Comparison of ENCODE assay signal across 8 cellular contexts in the genomic region with DNA sequence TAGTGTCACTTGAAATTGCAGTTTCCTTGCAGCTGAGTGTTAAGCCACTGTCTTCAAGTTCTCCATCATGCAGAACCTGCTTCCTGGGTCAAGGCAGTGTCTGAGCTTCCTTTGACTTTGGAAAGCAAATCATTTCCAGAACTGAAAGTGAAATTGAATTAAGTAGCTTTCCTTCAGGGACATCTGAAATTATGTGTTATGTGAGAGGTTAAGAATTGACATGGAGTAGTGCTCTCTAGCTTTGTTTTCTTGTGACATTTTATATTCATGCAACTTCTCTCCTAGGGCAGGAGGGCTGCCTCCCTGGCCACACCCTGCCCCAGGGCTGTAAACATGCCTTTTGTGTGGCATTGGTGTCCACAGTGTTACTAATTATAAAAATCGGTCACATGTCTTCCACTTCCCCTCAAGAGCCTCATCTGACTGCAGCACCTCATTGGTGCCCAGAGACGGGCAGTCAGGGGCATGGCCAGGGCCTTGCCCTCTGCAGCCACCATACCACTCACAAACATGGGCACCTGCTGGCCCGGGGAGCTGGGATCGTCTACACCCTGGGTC. TPM values are rescaled to one million over a fixed set of nuclear protein-coding genes. Genes with fewer than 3 reads are reported as not detected.
DNase-seq lines count a peak whose midpoint lies in the region; ATAC-seq and TF ChIP-seq lines count a peak whose summit lies in the region.

No MANE protein-coding gene starts in this region.

- H2AFZ ChIP-seq in OCI-LY1 (ENCODE audit: low read length), result no peak overlapping the region
- H2AFZ ChIP-seq in smooth muscle cell (ENCODE audit: low read depth), result no peak overlapping the region

- ATAC-seq in HG03039 (IDR thresholded peaks at IDR 0.05; ENCODE audit: unreplicated experiment) (peak; percentile 52), aorta (ENCODE audit: low FRiP score) (peak; percentile 57)

- peaks cover 73% of the 10 kb centered on the region for H3K4me1 Mint-ChIP-seq in activated naive CD4-positive, alpha-beta T cell treated with anti-CD3 and anti-CD28 coated beads, Interleukin-2, amount 50 U/mL, for 24 hours

- DNase-seq in activated naive CD4-positive, alpha-beta T cell treated with Interleukin-2 at 50 U/mL for 16 hours, result no peak
- no peak for DNase-seq in right atrium auricular region (ENCODE audit: low spot score)
- DNase-seq in aorta, result peak in 1 of 2 donors; percentile 51
- DNase-seq in NCI-H1436 treated with DMSO at 0.1 percent for 48 hours (lab: John Stamatoyannopoulos, UW), result no peak
- no peak for DNase-seq in smooth muscle cell (lab: John Stamatoyannopoulos, UW; ENCODE audit: unreplicated experiment)

- H3K27me3 ChIP-seq in OCI-LY1 (ENCODE audit: insufficient read depth, low read length) (no peaks in the 10 kb centered on the region), right atrium auricular region (no peaks in the 10 kb centered on the region), aorta (ENCODE audit: control insufficient read depth in 1 of 2, insufficient read depth in 2 of 2, low read length in 1 of 2) (no peaks in the 10 kb centered on the region), smooth muscle cell (ENCODE audit: low read depth) (no peaks in the 10 kb centered on the region)

- H3F3A ChIP-seq in OCI-LY1 (ENCODE audit: insufficient read depth, low read length), result no peaks in the 10 kb centered on the region
- no peaks in the 10 kb centered on the region for H3F3A ChIP-seq in smooth muscle cell (ENCODE audit: low read depth)

- H3K4me3 Mint-ChIP-seq in activated naive CD4-positive, alpha-beta T cell treated with anti-CD3 and anti-CD28 coated beads, Interleukin-2, amount 50 U/mL, for 24 hours, result peak overlapping the region; percentile 44

- peak overlapping the region; percentile 17 for H3K27ac ChIP-seq in OCI-LY1 (ENCODE audit: low read depth, low read length, poor library complexity, severe bottlenecking)
- H3K27ac ChIP-seq in right atrium auricular region, result peak overlapping the region; percentile 52 to 82
- H3K27ac ChIP-seq in aorta (ENCODE audit: low read depth in 1 of 2, low read length in 2 of 2), result no peak overlapping the region
- H3K27ac ChIP-seq in smooth muscle cell (ENCODE audit: low read depth), result no peak overlapping the region

- peaks cover 50% of the 10 kb centered on the region for H3K4me1 ChIP-seq in OCI-LY1 (ENCODE audit: insufficient read depth, low read length, severe bottlenecking)
- H3K4me1 ChIP-seq in right atrium auricular region, result peaks cover 0 to 56% of the 10 kb centered on the region in 2 donors
- no peaks in the 10 kb centered on the region for H3K4me1 ChIP-seq in aorta (ENCODE audit: control insufficient read depth in 1 of 2, insufficient read depth in 2 of 2, low read length in 2 of 2)
- H3K4me1 ChIP-seq in smooth muscle cell (ENCODE audit: low read depth), result no peaks in the 10 kb centered on the region

- peaks cover 22% of the 10 kb centered on the region for H3K36me3 Mint-ChIP-seq in activated naive CD4-positive, alpha-beta T cell treated with anti-CD3 and anti-CD28 coated beads, Interleukin-2, amount 50 U/mL, for 24 hours

- H3K79me2 ChIP-seq in OCI-LY1 (ENCODE audit: insufficient read depth, low read length), result peaks cover 41% of the 10 kb centered on the region
- peaks cover 64% of the 10 kb centered on the region for H3K79me2 ChIP-seq in smooth muscle cell (ENCODE audit: low read depth)

- H3K36me3 ChIP-seq in OCI-LY1 (ENCODE audit: insufficient read depth, low read length) (peaks cover 33% of the 10 kb centered on the region; the same call in 1 of the 2 replicates), right atrium auricular region (peaks cover 21% of the 10 kb centered on the region), aorta (ENCODE audit: control insufficient read depth in 1 of 2, insufficient read depth in 2 of 2, low read length in 1 of 2) (peaks cover 0 to 3% of the 10 kb centered on the region in 2 donors), smooth muscle cell (ENCODE audit: low read depth) (no peaks in the 10 kb centered on the region)

- H3K27me3 Mint-ChIP-seq in activated naive CD4-positive, alpha-beta T cell treated with anti-CD3 and anti-CD28 coated beads, Interleukin-2, amount 50 U/mL, for 24 hours, result no peaks in the 10 kb centered on the region

- peak overlapping the region; percentile 24 for H3K4me2 ChIP-seq in OCI-LY1 (ENCODE audit: low read length)
- H3K4me2 ChIP-seq in smooth muscle cell, result no peak overlapping the region

- H3K9me2 ChIP-seq in OCI-LY1 (ENCODE audit: low read depth, low read length), result no peaks in the 10 kb centered on the region

- WGBS in aorta, 2 donors, result 77 to 86% methylated on average over 4 of the region's 4 CpGs
- 71% methylated on average over 4 of the region's 4 CpGs for WGBS in smooth muscle cell (ENCODE audit: low lambda C conversion rate)

- H3K9me3 ChIP-seq in OCI-LY1 (ENCODE audit: low read length) (no peaks in the 10 kb centered on the region), right atrium auricular region (no peaks in the 10 kb centered on the region), aorta (ENCODE audit: control insufficient read depth, low read length) (no peaks in the 10 kb centered on the region), smooth muscle cell (replicated peaks; ENCODE audit: low read depth) (no peaks in the 10 kb centered on the region)

- H3K4me3 ChIP-seq in OCI-LY1 (ENCODE audit: low read depth, low read length, poor library complexity, severe bottlenecking) (no peak overlapping the region), right atrium auricular region (peak overlapping the region in 1 of 2 donors; percentile 15), aorta (ENCODE audit: low read length in 2 of 2) (no peak overlapping the region), smooth muscle cell (no peak overlapping the region)

- intact Hi-C loops in aorta (cut with DNase I), result no loop called here

- TF ChIP-seq CTCF in OCI-LY1 (IDR thresholded peaks at IDR 0.05; ENCODE audit: low read length) (no peak), right atrium auricular region (IDR thresholded peaks at IDR 0.05) (no peak), smooth muscle cell (IDR thresholded peaks at IDR 0.05; ENCODE audit: borderline replicate concordance, insufficient read depth, poor library complexity, severe bottlenecking) (no peak)

- no peaks in the 10 kb centered on the region for H4K20me1 ChIP-seq in OCI-LY1 (ENCODE audit: insufficient read depth, low read length)
- peaks cover 88% of the 10 kb centered on the region for H4K20me1 ChIP-seq in smooth muscle cell (ENCODE audit: low read depth)

- no peak overlapping the region for H3K9ac ChIP-seq in OCI-LY1 (ENCODE audit: low read length)
- no peak overlapping the region for H3K9ac ChIP-seq in smooth muscle cell (ENCODE audit: low read depth)

- H3K27ac Mint-ChIP-seq in activated naive CD4-positive, alpha-beta T cell treated with anti-CD3 and anti-CD28 coated beads, Interleukin-2, amount 50 U/mL, for 24 hours, result peak overlapping the region; percentile 87

- H3K9me3 Mint-ChIP-seq in activated naive CD4-positive, alpha-beta T cell treated with anti-CD3 and anti-CD28 coated beads, Interleukin-2, amount 50 U/mL, for 24 hours, result peaks cover 5% of the 10 kb centered on the region

RNA-seq across cellular contexts. Expression of a gene that starts 14.4 kb away (rescaled TPM):
- 10 to 100 TPM; 67.1 to 97.6 TPM for total RNA-seq in right atrium auricular region
- total RNA-seq in aorta, result 10 to 100 TPM; 45.5 to 47.7 TPM
- polyA plus RNA-seq in aorta, result 10 to 100 TPM; 27.7 to 37.7 TPM
- total RNA-seq in smooth muscle cell, result 53.8 and 60.6 TPM in 2 replicates
- 5.0 and 8.3 TPM in 2 replicates for polyA plus RNA-seq in smooth muscle cell

Comparison
In these comparisons a context has a peak if more than half of its experiments do, and no peak if none do; other contexts are left out.
1. H3K27ac ChIP-seq: peak in OCI-LY1 (single experiment) and right atrium auricular region (2 of 2); none in aorta (0 of 2) and smooth muscle cell (single experiment).